Comparison of ENCODE assay signal across 1 cellular context in genomic region chr20:56634307-56634706, GRCh38.
TF ChIP-seq lines count a peak whose summit lies in the region.

No MANE protein-coding gene starts in this region.

TF ChIP-seq in K562, 482 proteins besides CTCF, POLR2A, EP300 and RAD21 (continued from another document):
- TF ChIP-seq FOXP4 (CRISPR knock-in tag; IDR thresholded peaks at IDR 0.05; ENCODE audit: borderline replicate concordance) = no peak
- no peak for TF ChIP-seq TFAM (CRISPR knock-in tag; conservative IDR thresholded peaks at IDR 0.05)
- no peak for TF ChIP-seq SMARCE1 (IDR thresholded peaks at IDR 0.05)
- TF ChIP-seq CHD2 (IDR thresholded peaks at IDR 0.05; ENCODE audit: low read depth, low read length) = no peak
- no peak for TF ChIP-seq NCOA4 (IDR thresholded peaks at IDR 0.05; ENCODE audit: partially characterized antibody)
- no peak for TF ChIP-seq ZNF174 (CRISPR knock-in tag; IDR thresholded peaks at IDR 0.05)
- no peak for TF ChIP-seq YBX1 (IDR thresholded peaks at IDR 0.05)
TF ChIP-seq in K562: peak in this region for 0.
